ENCODE assay signal across 26 cellular contexts in genomic region chr11:30165652-30166051, GRCh38.
"Had no signal": no experiment of that assay in that cellular context is flagged by ENCODE, and none has a peak within 500 bp of the region (broad histone marks: within the 10 kb centered on the region; RNA-seq: fewer than 3 reads in every experiment).

No MANE protein-coding gene starts in this region.

- H3K27me3 ChIP-seq: neutrophil, right lobe of liver, sigmoid colon, suprapubic skin, testis, tibial artery, transverse colon, upper lobe of right lung, uterus had no signal

- DNase-seq: naive thymus-derived CD8-positive, alpha-beta T cell; nephron progenitor cell; nucleus accumbens; posterior cingulate gyrus; psoas muscle; right cardiac atrium; right lobe of liver; sigmoid colon; small intestine; stimulated activated CD4-positive, alpha-beta T cell treated with anti-CD3 and anti-CD28 coated beads, Interleukin-15, amount 100 ng/mL, for 24 hours; stimulated activated CD4-positive, alpha-beta T cell treated with anti-CD3 and anti-CD28 coated beads, Interleukin-2, amount 100 ng/mL, for 24 hours; stimulated activated CD4-positive, alpha-beta T cell treated with anti-CD3 and anti-CD28 coated beads, Interleukin-2, amount 100 ng/mL, for 48 hours; stimulated activated CD4-positive, alpha-beta T cell treated with anti-CD3 and anti-CD28 coated beads, Interleukin-4, amount 100 ng/mL, for 24 hours; stimulated activated naive B cell treated with anti-CD40 and anti-IgM and Interleukin-4, amounts not matched to agents 10 μg/mL and 1 μg/mL and 100 μg/mL, for 72 hours; stimulated activated naive CD4-positive, alpha-beta T cell treated with Interleukin-2 at 50 U/mL for 16 hours; substantia nigra; testis; tibial artery; transverse colon; upper lobe of right lung; uterus had no signal

- ATAC-seq: naive thymus-derived CD8-positive, alpha-beta T cell; natural killer cell treated with Interleukin-12 subunit alpha and Interleukin-12 subunit beta and Interleukin-15 and Interleukin-18, amount 100 ng/mL, for 72 hours; psoas muscle; right cardiac atrium; right lobe of liver; stimulated activated effector memory CD8-positive, alpha-beta T cell treated with anti-CD3 and anti-CD28 coated beads, Interleukin-12 subunit alpha, Interleukin-12 subunit beta, amount 100 ng/mL, for 72 hours; stimulated activated naive B cell treated with anti-CD40 and anti-IgM and Interleukin-4, amounts not matched to agents 10 μg/mL and 1 μg/mL and 100 μg/mL, for 72 hours; upper lobe of right lung had no signal

- H3K9ac ChIP-seq: parathyroid adenoma had no signal

- H3K9me3 ChIP-seq: neutrophil, psoas muscle, right lobe of liver, sigmoid colon, suprapubic skin, testis, tibial artery, transverse colon, upper lobe of right lung, uterus had no signal

- H2AFZ ChIP-seq: parathyroid adenoma had no signal

- FAIRE-seq: small intestine had no signal

- H3K4me1 ChIP-seq: parathyroid adenoma, psoas muscle, right lobe of liver, sigmoid colon, suprapubic skin, testis, tibial artery, upper lobe of right lung, uterus had no signal

- H3K79me2 ChIP-seq: parathyroid adenoma had no signal

- H3K27ac ChIP-seq: neutrophil, parathyroid adenoma, psoas muscle, right lobe of liver, sigmoid colon, suprapubic skin, testis, tibial artery, transverse colon, upper lobe of right lung, uterus had no signal

- H3K36me3 ChIP-seq: neutrophil, right lobe of liver, sigmoid colon, suprapubic skin, tibial artery, transverse colon, upper lobe of right lung, uterus had no signal

- H3K4me3 ChIP-seq: psoas muscle, right lobe of liver, sigmoid colon, suprapubic skin, testis, tibial artery, transverse colon, upper lobe of right lung, uterus had no signal
